Comparison of ENCODE assay signal across 9 cellular contexts in the genomic region with DNA sequence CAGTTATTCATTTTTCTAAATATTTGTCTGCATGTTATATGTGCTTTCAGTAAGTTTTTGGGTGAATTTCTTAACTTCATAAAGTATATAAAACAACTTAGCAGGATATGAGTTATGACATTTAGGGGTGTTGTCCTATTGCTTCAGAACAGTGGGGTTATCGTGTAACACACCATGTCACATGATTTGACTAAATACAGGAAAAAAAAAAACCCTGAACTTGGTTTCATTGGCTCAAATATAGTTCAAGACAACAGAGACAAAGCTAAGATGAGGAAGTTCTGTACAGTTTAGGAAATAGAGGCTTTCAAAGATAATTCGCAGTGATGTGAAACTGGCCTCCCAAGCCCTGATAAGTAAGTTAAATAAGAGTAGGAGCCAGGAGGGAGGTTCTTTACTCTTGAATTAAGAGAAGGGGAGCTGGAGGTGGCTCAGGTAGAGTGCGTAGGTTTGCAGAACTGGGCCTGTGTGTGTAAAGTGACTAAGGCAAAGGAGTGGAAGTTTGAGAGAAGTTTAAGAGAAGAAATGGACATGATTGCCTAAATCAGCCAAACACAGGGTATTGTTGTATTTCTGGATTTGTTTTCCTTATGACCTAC. TPM values are rescaled to one million over a fixed set of nuclear protein-coding genes. Genes with fewer than 3 reads are reported as not detected.
DNase-seq lines count a peak whose midpoint lies in the region; ATAC-seq, FAIRE-seq and TF ChIP-seq lines count a peak whose summit lies in the region.
"Had no signal": no experiment of that assay in that cellular context is flagged by ENCODE, and none has a peak within 500 bp of the region (broad histone marks: within the 10 kb centered on the region; RNA-seq: fewer than 3 reads in every experiment).

No MANE protein-coding gene starts in this region.

- H3K4me2 ChIP-seq in A549, result peak overlapping the region; percentile 58
- peak overlapping the region; percentile 76 for H3K4me2 ChIP-seq in K562 (ENCODE audit: insufficient read depth, low read length)

- no peaks in the 10 kb centered on the region for H3K27me3 ChIP-seq in K562 (ENCODE audit: control insufficient read depth in 2 of 2, insufficient read depth in 2 of 2, low read length in 2 of 2)
- H3K27me3 ChIP-seq in lung (ENCODE audit: control insufficient read depth, insufficient read depth), result no peaks in the 10 kb centered on the region

- H3K4me1 ChIP-seq in A549 (peaks cover 73% of the 10 kb centered on the region), K562 (replicated peaks in 1 of 2; ENCODE audit: control insufficient read depth in 2 of 2, insufficient read depth in 2 of 2, low read length in 2 of 2) (peaks cover 20 to 45% of the 10 kb centered on the region in 2 experiments), lung (ENCODE audit: control insufficient read depth in 2 of 2, insufficient read depth in 2 of 2, low read length in 2 of 2) (peaks cover 8 to 19% of the 10 kb centered on the region in 2 donors)

- TF ChIP-seq EP300 in A549 (IDR thresholded peaks at IDR 0.05) (no peak), K562 (IDR thresholded peaks at IDR 0.05; ENCODE audit: low read length) (peak; percentile 61; the same call in 1 of the 2 replicates)

- BruUV-seq in K562 (replicated peaks; lab: Mats Ljungman, UMichigan), result TSS peak; percentile 66

- H3K27ac ChIP-seq in A549 (peak overlapping the region; percentile 51 to 83), K562 (ENCODE audit: extremely low read depth, low read depth, low read length) (peak overlapping the region; percentile 86), lung (ENCODE audit: low read depth in 1 of 2, low read length in 1 of 2) (peak overlapping the region; percentile 64 to 79)

- CTCF ChIA-PET in A549 (lab: Yijun Ruan, JAX) (interaction anchor here (0.6 to 3.4 kb wide), 9 partner anchors 14 to 373 kb away, joined by 3 to 30 read pairs (median 4); no protein-coding TSS in a partner anchor), K562 (lab: Yijun Ruan, JAX; ENCODE audit: low intra/inter-chr PET ratio) (no interaction called here)

- H3K9ac ChIP-seq in K562 (ENCODE audit: insufficient read depth in 1 of 2, low read depth in 2 of 2, low read length in 2 of 2), result peak overlapping the region; percentile 26 to 70; a peak in 2 of 4 replicates

- peaks cover 92% of the 10 kb centered on the region for H3K79me2 ChIP-seq in K562 (ENCODE audit: control insufficient read depth, insufficient read depth, low read length)

- H3K36me3 ChIP-seq in K562 (ENCODE audit: control insufficient read depth, insufficient read depth, low read length) (no peaks in the 10 kb centered on the region; the same call in 2 of the 3 replicates), lung (ENCODE audit: control insufficient read depth in 2 of 2, insufficient read depth in 2 of 2, low read length in 2 of 2) (no peaks in the 10 kb centered on the region)

- 60% methylated on average over 3 of the region's 3 CpGs for WGBS in A549 (ENCODE audit: missing lambda C conversion rate)
- 0% methylated on average over 3 of the region's 3 CpGs for WGBS in K562 (ENCODE audit: insufficient coverage, low coverage, missing lambda C conversion rate)
- 25 to 37% methylated on average over 3 of the region's 3 CpGs for WGBS in lung, 2 donors

- FAIRE-seq in A549 (lab: Jason Lieb, UNC) (no peak), K562 (lab: Jason Lieb, UNC) (peak; percentile 56)

- H3K9me3 ChIP-seq in A549, result no peaks in the 10 kb centered on the region
- no peaks in the 10 kb centered on the region for H3K9me3 ChIP-seq in K562 (replicated peaks; ENCODE audit: control insufficient read depth, insufficient read depth, low read depth, low read length)
- H3K9me3 ChIP-seq in lung (ENCODE audit: control insufficient read depth in 2 of 2, insufficient read depth in 1 of 2, low read length in 1 of 2), result no peaks in the 10 kb centered on the region

- intact Hi-C loops in K562 (cut with micrococcal nuclease), result loop anchor here (5.0 kb wide), 1 partner anchor 51 kb away; no protein-coding TSS in a partner anchor

- ATAC-seq in A549 (no peak), HG03432 (IDR thresholded peaks at IDR 0.05; ENCODE audit: unreplicated experiment) (peak; percentile 27), K562 (peak; percentile 67), lung (ENCODE audit: insufficient read depth, low FRiP score) (peak; percentile 31), HG02763 (IDR thresholded peaks at IDR 0.05; ENCODE audit: unreplicated experiment) (no peak)

- no peak for DNase-seq in A549 (ENCODE audit: low read depth in 1 of 2, low spot score in 1 of 2)
- peak in 2 of 4 experiments; percentile 68 to 78 for DNase-seq in K562 (ENCODE audit: extremely low read depth in 1 of 4, low spot score in 3 of 4)
- no peak for DNase-seq in lung (ENCODE audit: low spot score)
- DNase-seq in A172 (ENCODE audit: low spot score), result no peak
- no peak for DNase-seq in GM13976 (ENCODE audit: low spot score)
- DNase-seq in NCI-H69 (lab: John Stamatoyannopoulos, UW), result no peak
- DNase-seq: activated CD4-positive, alpha-beta T cell treated with anti-CD3 and anti-CD28 coated beads for 4 hours had no signal

- no peak overlapping the region for H3K4me3 ChIP-seq in A549
- H3K4me3 ChIP-seq in K562, result peak overlapping the region; percentile 22
- no peak overlapping the region for H3K4me3 ChIP-seq in lung

- peak overlapping the region; percentile 35; the same call in 1 of the 2 replicates for H2AFZ ChIP-seq in K562 (ENCODE audit: low read depth, low read length)

- in situ Hi-C loops in K562 (cut with MboI) (loop anchor here (10.0 to 25.0 kb wide), 2 partner anchors 363 to 651 kb away; no protein-coding TSS in a partner anchor), GM13976 (cut with MboI; ENCODE audit: low sequenced_read_pairs, unreplicated experiment) (loop anchor here (25.0 kb wide), 1 partner anchor 226 kb away; no protein-coding TSS in a partner anchor)

- no peaks in the 10 kb centered on the region for H4K20me1 ChIP-seq in K562 (replicated peaks; ENCODE audit: control insufficient read depth, insufficient read depth, low read length)

- TF ChIP-seq RAD21 in A549 (conservative IDR thresholded peaks at IDR 0.05 in 1 of 2, IDR thresholded peaks at IDR 0.05 in 1 of 2) (no peak), K562 (CRISPR knock-in tag; conservative IDR thresholded peaks at IDR 0.05 in 1 of 2, IDR thresholded peaks at IDR 0.05 in 1 of 2) (no peak)

- POLR2A ChIA-PET in A549 (lab: Yijun Ruan, JAX) (no interaction called here), K562 (lab: Yijun Ruan, JAX) (interaction anchor here (0.8 to 1.3 kb wide), 5 partner anchors 15 to 898 kb away, joined by 3 to 6 read pairs (median 3); no protein-coding TSS in a partner anchor)

- H3K9me1 ChIP-seq in K562 (ENCODE audit: control insufficient read depth, insufficient read depth, low read length), result no peaks in the 10 kb centered on the region

- no peak for TF ChIP-seq CTCF in A549 (IDR thresholded peaks at IDR 0.05)
- no peak for TF ChIP-seq CTCF in K562 (IDR thresholded peaks at IDR 0.05 in 2 of 3, conservative IDR thresholded peaks at IDR 0.05 in 1 of 3; ENCODE audit: insufficient read depth in 2 of 3, low read depth in 1 of 3, low read length in 3 of 3)
- TF ChIP-seq CTCF in lung (IDR thresholded peaks at IDR 0.05; ENCODE audit: control extremely low read depth, extremely low read depth), result no peak
- no peak for TF ChIP-seq CTCF in GM13976 (IDR thresholded peaks at IDR 0.05; ENCODE audit: borderline replicate concordance, control extremely low read depth, extremely low read depth, insufficient read depth, missing control alignments)

- TF ChIP-seq POLR2A in A549 (IDR thresholded peaks at IDR 0.05; ENCODE audit: low read length) (no peak), K562 (conservative IDR thresholded peaks at IDR 0.05) (peak; percentile 50)

TF ChIP-seq in A549, 52 proteins besides CTCF, POLR2A, EP300 and RAD21 (continues in another document):
- no peak for TF ChIP-seq TP53 (CRISPR knock-in tag; IDR thresholded peaks at IDR 0.05)
- TF ChIP-seq SREBF2 (IDR thresholded peaks at IDR 0.05), result no peak
- no peak for TF ChIP-seq ZNF302 (CRISPR knock-in tag; IDR thresholded peaks at IDR 0.05)
- no peak for TF ChIP-seq JUNB (IDR thresholded peaks at IDR 0.05)
- TF ChIP-seq JUN (IDR thresholded peaks at IDR 0.05), result no peak
- no peak for TF ChIP-seq HOXB13 (CRISPR knock-in tag; IDR thresholded peaks at IDR 0.05; ENCODE audit: low read depth)

TF ChIP-seq in K562, 482 proteins besides CTCF, POLR2A, EP300 and RAD21 (continues in another document):
- peak; percentile 50 for TF ChIP-seq HNRNPLL (IDR thresholded peaks at IDR 0.05; ENCODE audit: low read depth, low read length, poor library complexity, severe bottlenecking)

RNA-seq across cellular contexts. Expression of a gene that starts 53.9 kb away (rescaled TPM):
- polyA plus RNA-seq in A549 (2011; rRNA removed) (92.0 and 94.1 TPM in 2 replicates), A549 (2017; fragmentation: RNase III; extraction: RNeasy Plus Mini Kit Qiagen cat#74134 plus additional on column Dnase treatment) (37.5 to 42.5 TPM (median 40.0 TPM) in 3 replicates), K562 (2011; rRNA removed) (94.6 and 134 TPM in 2 replicates), K562 (2014; fragmentation: Illumina TruSeq; extraction: Trizol) (87.3 and 98.5 TPM in 2 replicates), K562 (2014; fragmentation: Nextera tagmentation; extraction: Ambion mirVana) (10 to 100 TPM; 52.8 to 81.0 TPM), K562 (2014; rRNA removed) (59.6 and 66.6 TPM in 2 replicates), lung (10 to 100 TPM; 26.7 to 84.2 TPM)
- polyA plus RNA-seq in A549 (2012; cell fraction: cytosol; rRNA removed), result 54.9 and 75.4 TPM in 2 replicates
- polyA plus RNA-seq in A549 (2012; cell fraction: nucleus; rRNA removed), result 24.6 and 27.2 TPM in 2 replicates
- polyA minus RNA-seq in A549 (2011; rRNA and poly(A)+ RNA removed), result 108 and 111 TPM in 2 replicates
- total RNA-seq in K562 (2011; cell fraction: chromatin; rRNA removed; ENCODE audit: low replicate concordance), result 55.2 and 62.7 TPM in 2 replicates
- 33.2 and 44.6 TPM in 2 replicates for total RNA-seq in K562 (2011; cell fraction: nucleolus; rRNA removed)
- total RNA-seq in K562 (2011; cell fraction: nucleoplasm; rRNA removed), result 63.0 and 105 TPM in 2 replicates
- total RNA-seq in K562 (2014; rRNA removed) (104 and 112 TPM in 2 replicates), K562 (2014; rRNA removed; fragmentation: Illumina TruSeq; extraction: Trizol) (77.7 and 84.8 TPM in 2 replicates), K562 (2015; rRNA removed; fragmentation: Illumina TruSeq; extraction: Trizol) (53.2 and 57.7 TPM in 2 replicates), K562 (2021) (86.8 and 101 TPM in 2 replicates), lung (100 to 1,000 TPM in 1 of 2 donors, 10 to 100 TPM in 1; 96.6 to 102 TPM)
- 104 and 114 TPM in 2 replicates for polyA plus RNA-seq in K562 (2011; cell fraction: cytosol; rRNA removed)
- polyA plus RNA-seq in K562 (2011; cell fraction: nucleus; rRNA removed), result 21.4 and 26.6 TPM in 2 replicates
- polyA plus RNA-seq in K562 (2012), result 76.8 and 98.5 TPM in 2 replicates
- 181 and 244 TPM in 2 replicates for polyA minus RNA-seq in K562 (2011; rRNA and poly(A)+ RNA removed)
- polyA minus RNA-seq in K562 (2011; cell fraction: cytosol; rRNA and poly(A)+ RNA removed), result 71.3 and 74.7 TPM in 2 replicates
- polyA minus RNA-seq in K562 (2011; cell fraction: nucleus; rRNA and poly(A)+ RNA removed), result 20.7 and 31.4 TPM in 2 replicates
- 53.8 and 91.9 TPM in 2 replicates for total RNA-seq in A172 (2014; rRNA removed; shearing (Covaris generic))

Comparison
In these comparisons a context has a peak if more than half of its experiments do, and no peak if none do; other contexts are left out.
1. ATAC-seq: peak in HG03432 (single experiment), K562 (single experiment) and lung (single experiment); none in A549 (0 of 2) and HG02763 (single experiment).
2. Peak in every context shown above with its lines, with median percentiles within 50 percentile points of each other: H3K27ac ChIP-seq.